Comparison of ENCODE assay signal across 9 cellular contexts in genomic region chrX:107731831-107732502, GRCh38. TPM values are rescaled to one million over a fixed set of nuclear protein-coding genes. Genes with fewer than 3 reads are reported as not detected.
A peak's percentile ranks its signal among the peaks of the same experiment; 100 is the strongest.
DNase-seq lines count a peak whose midpoint lies in the region; ATAC-seq, FAIRE-seq and TF ChIP-seq lines count a peak whose summit lies in the region.
"Had no signal": no experiment of that assay in that cellular context is flagged by ENCODE, and none has a peak within 500 bp of the region (broad histone marks: within the 10 kb centered on the region; RNA-seq: fewer than 3 reads in every experiment).

No MANE protein-coding gene starts in this region.

- no peak overlapping the region for H3K4me3 Mint-ChIP-seq in T-cell
- H3K4me3 Mint-ChIP-seq in activated T-cell treated with anti-CD3 and anti-CD28 coated beads, Interleukin-2, amount 50 U/mL, for 72 hours = no peak overlapping the region

- H3K27ac ChIP-seq in colonic mucosa (no peak overlapping the region), lung (ENCODE audit: low read depth in 1 of 2, low read length in 1 of 2) (peak overlapping the region; percentile 65 to 74)

- 19 to 22% methylated on average over 4 to 7 of the region's 7 CpGs for WGBS in lung, 2 donors

- TF ChIP-seq CTCF in colonic mucosa (IDR thresholded peaks at IDR 0.05) (no peak), lung (IDR thresholded peaks at IDR 0.05; ENCODE audit: control extremely low read depth, extremely low read depth) (no peak), GM20000 (IDR thresholded peaks at IDR 0.05; ENCODE audit: extremely low read depth, missing control alignments) (no peak)

- no peak overlapping the region for H3K4me3 ChIP-seq in colonic mucosa
- no peak overlapping the region for H3K4me3 ChIP-seq in lung

- DNase-seq in COLO829 (ENCODE audit: low spot score) (peak; percentile 45), NCI-H1105 (lab: John Stamatoyannopoulos, UW) (peak; percentile 22), colonic mucosa (peak; percentile 81), lung (ENCODE audit: low spot score) (peak; percentile 92), urothelium cell line (ENCODE audit: low spot score) (peak; percentile 40), T-cell (no peak), GM20000 (ENCODE audit: low spot score) (no peak)
- DNase-seq in activated T-cell treated with anti-CD3 and anti-CD28 coated beads, Interleukin-2, amount 50 U/mL, for 72 hours = no peak

- no peaks in the 10 kb centered on the region for H3K9me3 Mint-ChIP-seq in T-cell
- no peaks in the 10 kb centered on the region for H3K9me3 Mint-ChIP-seq in activated T-cell treated with anti-CD3 and anti-CD28 coated beads, Interleukin-2, amount 50 U/mL, for 72 hours

- CTCF ChIA-PET in T-cell (lab: Charles Lee) = interaction anchor here in 1 of 2 donors (1.1 kb wide), 1 partner anchor 59 kb away, joined by 5 read pairs; no protein-coding TSS in a partner anchor

- H3K9me3 ChIP-seq in colonic mucosa (no peaks in the 10 kb centered on the region), lung (ENCODE audit: control insufficient read depth in 2 of 2, insufficient read depth in 1 of 2, low read length in 1 of 2) (peaks cover 0 to 2% of the 10 kb centered on the region in 2 donors)

- H3K4me1 Mint-ChIP-seq in T-cell = peaks cover 4 to 6% (median 6%) of the 10 kb centered on the region in 3 donors
- peaks cover 24% of the 10 kb centered on the region for H3K4me1 Mint-ChIP-seq in activated T-cell treated with anti-CD3 and anti-CD28 coated beads, Interleukin-2, amount 50 U/mL, for 72 hours (ENCODE audit: low read depth)

- no peaks in the 10 kb centered on the region for H3K4me1 ChIP-seq in colonic mucosa
- peaks cover 19 to 24% of the 10 kb centered on the region in 2 donors for H3K4me1 ChIP-seq in lung (ENCODE audit: control insufficient read depth in 2 of 2, insufficient read depth in 2 of 2, low read length in 2 of 2)

- no peaks in the 10 kb centered on the region for H3K36me3 Mint-ChIP-seq in T-cell
- H3K36me3 Mint-ChIP-seq in activated T-cell treated with anti-CD3 and anti-CD28 coated beads, Interleukin-2, amount 50 U/mL, for 72 hours (ENCODE audit: insufficient read depth in 2 of 2) = no peaks in the 10 kb centered on the region

- H3K27me3 Mint-ChIP-seq in T-cell = peaks cover 0 to 12% of the 10 kb centered on the region in 2 donors
- peaks cover 30% of the 10 kb centered on the region for H3K27me3 Mint-ChIP-seq in activated T-cell treated with anti-CD3 and anti-CD28 coated beads, Interleukin-2, amount 50 U/mL, for 72 hours (ENCODE audit: low read depth)

- H3K36me3 ChIP-seq in colonic mucosa = no peaks in the 10 kb centered on the region
- H3K36me3 ChIP-seq in lung (ENCODE audit: control insufficient read depth in 2 of 2, insufficient read depth in 2 of 2, low read length in 2 of 2) = no peaks in the 10 kb centered on the region

- H3K27ac Mint-ChIP-seq in T-cell = no peak overlapping the region
- no peak overlapping the region for H3K27ac Mint-ChIP-seq in activated T-cell treated with anti-CD3 and anti-CD28 coated beads, Interleukin-2, amount 50 U/mL, for 72 hours

- intact Hi-C loops in colonic mucosa (cut with DNase I) = no loop called here

- ATAC-seq in lung (ENCODE audit: insufficient read depth, low FRiP score) (peak; percentile 80), T-cell (replicated peaks in 1 of 4) (no peak)
- no peak for ATAC-seq in activated T-cell treated with anti-CD3 and anti-CD28 coated beads, Interleukin-2, amount 50 U/mL, for 72 hours (replicated peaks in 1 of 2)

- H3K27me3 ChIP-seq in colonic mucosa (no peaks in the 10 kb centered on the region), lung (ENCODE audit: control insufficient read depth, insufficient read depth) (no peaks in the 10 kb centered on the region)

- no peak for FAIRE-seq in urothelium cell line (lab: Jason Lieb, UNC)
- FAIRE-seq: GM18507 had no signal

- POLR2A ChIA-PET in T-cell (lab: Charles Lee) = interaction anchor here in 1 of 2 donors (0.6 kb wide), 1 partner anchor 103 kb away, joined by 3 read pairs; no protein-coding TSS in a partner anchor

- H3K9ac ChIP-seq in colonic mucosa (ENCODE audit: low read depth in 2 of 2, low read length in 2 of 2) = peak overlapping the region in 1 of 2 donors; percentile 3

RNA-seq across cellular contexts. Expression of gene TSC22D3, which starts 43.6 kb away (rescaled TPM):
- total RNA-seq in colonic mucosa (10 to 100 TPM; 18.5 to 23.3 TPM), lung (100 to 1,000 TPM; 299 to 308 TPM), T-cell (1,000 to 10,000 TPM in 2 of 5 donors, 100 to 1,000 TPM in 3; 202 to 2,593 (median 248) TPM)
- polyA plus RNA-seq in lung = 100 to 1,000 TPM; 117 to 447 TPM
- 10 to 100 TPM; 79.1 to 88.1 TPM for total RNA-seq in activated T-cell treated with anti-CD3 and anti-CD28 coated beads, Interleukin-2, amount 50 U/mL, for 72 hours

RNA-seq across cellular contexts. Expression of gene NCBP2L, which starts 45.6 kb away (rescaled TPM):
- total RNA-seq in colonic mucosa = not detected
- under 1 TPM; 0.11 to 0.12 TPM for total RNA-seq in lung
- polyA plus RNA-seq in lung = under 1 TPM; 0.03 to 0.08 TPM
- total RNA-seq in T-cell = not detected
- total RNA-seq in activated T-cell treated with anti-CD3 and anti-CD28 coated beads, Interleukin-2, amount 50 U/mL, for 72 hours = not detected

Comparison
In these comparisons a context has a peak if more than half of its experiments do, and no peak if none do; other contexts are left out.
1. DNase-seq: peak in COLO829 (single experiment), NCI-H1105 (single experiment), colonic mucosa (single experiment), lung (single experiment) and urothelium cell line (single experiment); none in T-cell (0 of 34), activated T-cell treated with anti-CD3 and anti-CD28 coated beads, Interleukin-2, amount 50 U/mL, for 72 hours (0 of 2) and GM20000 (single experiment).